In the genomic region with DNA sequence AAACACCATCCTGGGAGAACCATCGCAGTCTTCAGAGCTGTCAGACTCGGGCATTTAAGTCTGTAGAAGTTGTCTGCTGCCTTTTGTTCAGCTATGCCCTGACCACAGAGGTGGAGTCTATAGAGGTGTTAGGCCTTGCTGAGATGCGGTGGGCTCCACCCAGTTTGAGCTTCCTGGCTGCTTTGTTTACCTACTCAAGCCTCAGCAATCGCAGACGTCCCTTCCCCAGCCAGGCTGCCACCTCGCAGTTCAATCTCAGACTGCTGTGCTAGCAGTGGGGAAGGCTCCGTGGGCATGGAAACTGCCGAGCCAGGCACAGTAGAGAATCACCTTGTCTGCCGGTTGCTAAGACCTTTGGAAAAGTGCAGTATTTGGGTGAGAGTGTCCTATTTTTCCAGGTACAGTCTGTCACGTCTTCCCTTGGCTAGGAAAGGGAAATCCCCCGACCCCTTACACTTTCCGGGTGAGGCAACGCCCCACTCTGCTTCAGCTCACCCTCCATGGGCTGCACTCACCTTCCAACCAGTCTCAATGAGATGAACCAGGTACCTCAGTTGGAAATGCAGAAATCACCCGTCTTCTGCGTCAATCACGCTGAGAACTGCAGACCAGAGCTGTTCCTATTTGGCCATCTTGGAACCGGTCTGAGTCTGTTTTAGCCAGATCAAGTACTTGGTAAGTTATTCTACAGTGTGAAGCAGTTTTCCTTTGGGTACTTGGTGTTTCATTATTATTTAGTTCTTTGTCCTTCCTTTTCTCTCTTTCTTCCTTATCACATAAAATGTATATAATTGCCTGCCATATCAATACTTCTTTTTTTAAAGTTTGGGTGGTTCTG, we compare ENCODE assay signal across 12 cellular contexts.
A peak's percentile ranks its signal among the peaks of the same experiment; 100 is the strongest.
DNase-seq lines count a peak whose midpoint lies in the region; ATAC-seq and TF ChIP-seq lines count a peak whose summit lies in the region.
"Had no signal": no experiment of that assay in that cellular context is flagged by ENCODE, and none has a peak within 500 bp of the region (broad histone marks: within the 10 kb centered on the region; RNA-seq: fewer than 3 reads in every experiment).

No MANE protein-coding gene starts in this region.

- H3K4me3 Mint-ChIP-seq in activated CD8-positive, alpha-beta T cell treated with anti-CD3 and anti-CD28 coated beads for 36 hours: peak overlapping the region; percentile 71
- H3K4me3 Mint-ChIP-seq in dendritic cell treated with granulocyte-macrophage colony-stimulating factor and Interleukin-4, amounts not matched to agents 40 ng/mL and 50 ng/mL, for 4 days: no peak overlapping the region
- H3K4me3 Mint-ChIP-seq in Caco-2 (ENCODE audit: unreplicated experiment): no peak overlapping the region

- no peaks in the 10 kb centered on the region for H3K27me3 ChIP-seq in Caco-2 (replicated peaks; ENCODE audit: control insufficient read depth, insufficient read depth, low read length)
- H3K27me3 ChIP-seq: SJCRH30 had no signal

- no peaks in the 10 kb centered on the region for H3K9me3 ChIP-seq in OCI-LY7 (ENCODE audit: low read length)
- no peaks in the 10 kb centered on the region for H3K9me3 ChIP-seq in Caco-2

- peak; percentile 72 for ATAC-seq in activated CD8-positive, alpha-beta T cell treated with anti-CD3 and anti-CD28 coated beads for 36 hours

- peaks cover 13% of the 10 kb centered on the region for H3K4me1 ChIP-seq in OCI-LY7 (ENCODE audit: insufficient read depth, low read length, poor library complexity, severe bottlenecking)
- H3K4me1 ChIP-seq in Caco-2: no peaks in the 10 kb centered on the region
- H3K4me1 ChIP-seq: parathyroid adenoma, SJCRH30 had no signal

- H3K9me2 ChIP-seq in OCI-LY7 (ENCODE audit: insufficient read depth, low read length): no peaks in the 10 kb centered on the region

- H3K27ac ChIP-seq in OCI-LY7 (ENCODE audit: low read depth, low read length, poor library complexity, severe bottlenecking): no peak overlapping the region
- H3K27ac ChIP-seq: parathyroid adenoma, SJCRH30 had no signal

- POLR2A ChIA-PET in OCI-LY7 (lab: Charles Lee): interaction anchor here (0.7 kb wide), 1 partner anchor 405 kb away, joined by 4 read pairs; no protein-coding TSS in a partner anchor
- POLR2A ChIA-PET in activated CD8-positive, alpha-beta T cell treated with anti-CD3 and anti-CD28 coated beads for 36 hours (lab: Charles Lee): interaction anchor here (1.0 to 2.1 kb wide), 6 partner anchors 11 to 226 kb away, joined by 3 to 10 read pairs (median 5); no protein-coding TSS in a partner anchor
- POLR2A ChIA-PET in Caco-2 (lab: Charles Lee): no interaction called here

- H3K4me1 Mint-ChIP-seq in activated CD8-positive, alpha-beta T cell treated with anti-CD3 and anti-CD28 coated beads for 36 hours (ENCODE audit: low read depth): peaks cover 52% of the 10 kb centered on the region
- H3K4me1 Mint-ChIP-seq in dendritic cell treated with granulocyte-macrophage colony-stimulating factor and Interleukin-4, amounts not matched to agents 40 ng/mL and 50 ng/mL, for 4 days (ENCODE audit: low read depth): peaks cover 65% of the 10 kb centered on the region
- H3K4me1 Mint-ChIP-seq in Caco-2 (ENCODE audit: low read depth, unreplicated experiment): peaks cover 8% of the 10 kb centered on the region

- CTCF ChIA-PET in OCI-LY7 (lab: Charles Lee; ENCODE audit: unreplicated experiment) (no interaction called here), Caco-2 (lab: Charles Lee) (no interaction called here)
- CTCF ChIA-PET in activated CD8-positive, alpha-beta T cell treated with anti-CD3 and anti-CD28 coated beads for 36 hours (lab: Charles Lee): interaction anchor here (0.7 to 3.3 kb wide), 7 partner anchors 10 to 277 kb away, joined by 3 to 13 read pairs (median 4); no protein-coding TSS in a partner anchor

- H4K20me1 ChIP-seq in OCI-LY7 (ENCODE audit: insufficient read depth, low read length): no peaks in the 10 kb centered on the region

- H2AFZ ChIP-seq in OCI-LY7 (ENCODE audit: low read length): no peak overlapping the region
- H2AFZ ChIP-seq: parathyroid adenoma had no signal

- TF ChIP-seq CTCF in OCI-LY7 (conservative IDR thresholded peaks at IDR 0.05; ENCODE audit: low read length) (no peak), Caco-2 (IDR thresholded peaks at IDR 0.05; ENCODE audit: insufficient read depth in 1 of 2, low read depth in 1 of 2, low read length in 1 of 2, severe bottlenecking in 1 of 2, unreplicated experiment in 1 of 2) (no peak)
- no peak for TF ChIP-seq CTCF in activated CD8-positive, alpha-beta T cell treated with anti-CD3 and anti-CD28 coated beads for 36 hours (IDR thresholded peaks at IDR 0.05)

- peaks cover 31% of the 10 kb centered on the region for H3K9me3 Mint-ChIP-seq in activated CD8-positive, alpha-beta T cell treated with anti-CD3 and anti-CD28 coated beads for 36 hours
- no peaks in the 10 kb centered on the region for H3K9me3 Mint-ChIP-seq in dendritic cell treated with granulocyte-macrophage colony-stimulating factor and Interleukin-4, amounts not matched to agents 40 ng/mL and 50 ng/mL, for 4 days
- peaks cover 46% of the 10 kb centered on the region for H3K9me3 Mint-ChIP-seq in Caco-2 (ENCODE audit: unreplicated experiment)

- H3K4me2 ChIP-seq in OCI-LY7 (ENCODE audit: low read length): peak overlapping the region; percentile 43; the same call in 1 of the 2 replicates

- intact Hi-C loops in OCI-LY7 (cut with micrococcal nuclease; ENCODE audit: unreplicated experiment): no loop called here
- intact Hi-C loops in activated CD8-positive, alpha-beta T cell treated with anti-CD3 and anti-CD28 coated beads for 36 hours (cut with micrococcal nuclease): loop anchor here (5.0 kb wide), 1 partner anchor 37 kb away; no protein-coding TSS in a partner anchor
- intact Hi-C loops in dendritic cell treated with granulocyte-macrophage colony-stimulating factor and Interleukin-4, amounts not matched to agents 40 ng/mL and 50 ng/mL, for 4 days (cut with micrococcal nuclease): loop anchor here (10.0 kb wide), 1 partner anchor 55 kb away; no protein-coding TSS in a partner anchor
- intact Hi-C loops in Caco-2 (cut with micrococcal nuclease; ENCODE audit: unreplicated experiment): no loop called here

- H3K27me3 Mint-ChIP-seq in activated CD8-positive, alpha-beta T cell treated with anti-CD3 and anti-CD28 coated beads for 36 hours: no peaks in the 10 kb centered on the region
- H3K27me3 Mint-ChIP-seq in dendritic cell treated with granulocyte-macrophage colony-stimulating factor and Interleukin-4, amounts not matched to agents 40 ng/mL and 50 ng/mL, for 4 days: no peaks in the 10 kb centered on the region
- H3K27me3 Mint-ChIP-seq in Caco-2 (ENCODE audit: insufficient read depth, unreplicated experiment): no peaks in the 10 kb centered on the region

- H3K27ac Mint-ChIP-seq in activated CD8-positive, alpha-beta T cell treated with anti-CD3 and anti-CD28 coated beads for 36 hours: peak overlapping the region; percentile 92
- peak overlapping the region; percentile 84 for H3K27ac Mint-ChIP-seq in dendritic cell treated with granulocyte-macrophage colony-stimulating factor and Interleukin-4, amounts not matched to agents 40 ng/mL and 50 ng/mL, for 4 days
- no peak overlapping the region for H3K27ac Mint-ChIP-seq in Caco-2 (ENCODE audit: unreplicated experiment)

- DNase-seq in OCI-LY7 (ENCODE audit: low spot score): no peak
- DNase-seq in activated CD8-positive, alpha-beta T cell treated with anti-CD3 and anti-CD28 coated beads for 36 hours: peak; percentile 70
- DNase-seq in stimulated activated CD8-positive, alpha-beta memory T cell treated with anti-CD3 and anti-CD28 coated beads, Interleukin-2, amount 100 ng/mL, for 1 hour (ENCODE audit: low read depth in 2 of 2): peak; percentile 42 to 54
- DNase-seq in globus pallidus (ENCODE audit: low spot score): no peak
- no peak for DNase-seq in NOMO-1 treated with dmso at 0.1 percent for 144 hours (lab: John Stamatoyannopoulos, UW; ENCODE audit: unreplicated experiment)
- no peak for DNase-seq in Caco-2
- no peak for DNase-seq in NCI-H345 treated with DMSO at 0.1 percent for 48 hours (lab: John Stamatoyannopoulos, UW; ENCODE audit: unreplicated experiment)
- DNase-seq: amniotic stem cell, IMR-90, SJCRH30 had no signal

- no peaks in the 10 kb centered on the region for H3K79me2 ChIP-seq in OCI-LY7 (ENCODE audit: insufficient read depth, low read depth, low read length)
- H3K79me2 ChIP-seq: parathyroid adenoma had no signal

- H3K4me3 ChIP-seq in OCI-LY7 (ENCODE audit: low read depth, low read length, poor library complexity, severe bottlenecking): no peak overlapping the region
- no peak overlapping the region for H3K4me3 ChIP-seq in Caco-2 (ENCODE audit: low read depth, low read length)
- H3K4me3 ChIP-seq: SJCRH30 had no signal

- BruUV-seq in OCI-LY7 (replicated peaks; lab: Mats Ljungman, UMichigan) (no TSS peak), Caco-2 (replicated peaks; lab: Mats Ljungman, UMichigan) (no TSS peak)

- H3K36me3 Mint-ChIP-seq in activated CD8-positive, alpha-beta T cell treated with anti-CD3 and anti-CD28 coated beads for 36 hours (ENCODE audit: low read depth): peaks cover 25% of the 10 kb centered on the region
- no peaks in the 10 kb centered on the region for H3K36me3 Mint-ChIP-seq in dendritic cell treated with granulocyte-macrophage colony-stimulating factor and Interleukin-4, amounts not matched to agents 40 ng/mL and 50 ng/mL, for 4 days (ENCODE audit: low read depth)
- H3K36me3 Mint-ChIP-seq in Caco-2 (ENCODE audit: insufficient read depth, unreplicated experiment): peaks cover 5% of the 10 kb centered on the region

- no peaks in the 10 kb centered on the region for H3K36me3 ChIP-seq in OCI-LY7 (ENCODE audit: insufficient read depth, low read length)
- H3K36me3 ChIP-seq in Caco-2 (ENCODE audit: control insufficient read depth, insufficient read depth, low read length): no peaks in the 10 kb centered on the region
- H3K36me3 ChIP-seq: SJCRH30 had no signal

Comparison
In these comparisons a context has a peak if more than half of its experiments do, and no peak if none do; other contexts are left out.
1. DNase-seq: peak in activated CD8-positive, alpha-beta T cell treated with anti-CD3 and anti-CD28 coated beads for 36 hours (single experiment) and stimulated activated CD8-positive, alpha-beta memory T cell treated with anti-CD3 and anti-CD28 coated beads, Interleukin-2, amount 100 ng/mL, for 1 hour (2 of 2); none in OCI-LY7 (single experiment), globus pallidus (single experiment), NOMO-1 treated with dmso at 0.1 percent for 144 hours (single experiment), Caco-2 (0 of 2) and NCI-H345 treated with DMSO at 0.1 percent for 48 hours (single experiment).
2. intact Hi-C loops: an anchor here in activated CD8-positive, alpha-beta T cell treated with anti-CD3 and anti-CD28 coated beads for 36 hours (5.0 kb wide) and dendritic cell treated with granulocyte-macrophage colony-stimulating factor and Interleukin-4, amounts not matched to agents 40 ng/mL and 50 ng/mL, for 4 days (10.0 kb wide); none called in OCI-LY7 and Caco-2.